In genomic region chr2:166103277-166103676, GRCh38 we compare ENCODE assay signal across 13 cellular contexts. TPM values are rescaled to one million over a fixed set of nuclear protein-coding genes. Genes with fewer than 3 reads are reported as not detected.
"Had no signal": no experiment of that assay in that cellular context is flagged by ENCODE, and none has a peak within 500 bp of the region (broad histone marks: within the 10 kb centered on the region; RNA-seq: fewer than 3 reads in every experiment).

No MANE protein-coding gene starts in this region.

RNA-seq across cellular contexts. Expression of gene SCN1A, which starts 24.5 kb away (rescaled TPM):
- total RNA-seq: kidney, kidney epithelial cell, left colon, liver, lung microvascular endothelial cell, mesenteric fat pad, mononuclear cell, mucosa of gallbladder, myocyte had no signal
- polyA plus RNA-seq: hepatocyte, immature natural killer cell, keratinocyte, mammary epithelial cell had no signal
